In genomic region chr15:66670698-66671580, GRCh38 we compare ENCODE assay signal across 10 cellular contexts. TPM values are rescaled to one million over a fixed set of nuclear protein-coding genes. Genes with fewer than 3 reads are reported as not detected.
DNase-seq lines count a peak whose midpoint lies in the region; ATAC-seq and TF ChIP-seq lines count a peak whose summit lies in the region.
"Had no signal": no experiment of that assay in that cellular context is flagged by ENCODE, and none has a peak within 500 bp of the region (broad histone marks: within the 10 kb centered on the region; RNA-seq: fewer than 3 reads in every experiment).

No MANE protein-coding gene starts in this region.

- no peaks in the 10 kb centered on the region for H4K20me1 ChIP-seq in GM23248 (ENCODE audit: insufficient read depth)

- no peak overlapping the region for H3K4me2 ChIP-seq in GM23248 (ENCODE audit: unreplicated experiment)

- no peaks in the 10 kb centered on the region for H3F3A ChIP-seq in GM23248 (ENCODE audit: insufficient read depth)

- TF ChIP-seq POLR2A in gastroesophageal sphincter (IDR thresholded peaks at IDR 0.05) = no peak

- H3K27ac ChIP-seq in GM23248 = no peak overlapping the region
- H3K27ac ChIP-seq in gastroesophageal sphincter = no peak overlapping the region

- peaks cover 1% of the 10 kb centered on the region for H3K36me3 Mint-ChIP-seq in central memory CD8-positive, alpha-beta T cell (ENCODE audit: insufficient read depth)
- peaks cover 4% of the 10 kb centered on the region for H3K36me3 Mint-ChIP-seq in nephron progenitor cell (ENCODE audit: low read depth)

- H3K27me3 ChIP-seq in GM23248 (replicated peaks; ENCODE audit: insufficient read depth) = no peaks in the 10 kb centered on the region
- H3K27me3 ChIP-seq in gastroesophageal sphincter = peaks cover 5% of the 10 kb centered on the region

- H3K9ac ChIP-seq in GM23248 = no peak overlapping the region

- peak overlapping the region; percentile 73 for H3K27ac Mint-ChIP-seq in central memory CD8-positive, alpha-beta T cell (ENCODE audit: low read depth)
- no peak overlapping the region for H3K27ac Mint-ChIP-seq in nephron progenitor cell

- TF ChIP-seq EP300 in gastroesophageal sphincter (IDR thresholded peaks at IDR 0.05) = no peak

- WGBS in GM23248 (ENCODE audit: low coverage in 1 of 2, low lambda C conversion rate in 2 of 2, missing lambda C conversion rate in 2 of 2), 2 experiments = 50 to 63% methylated on average over 16 to 23 of the region's 23 CpGs
- WGBS in gastroesophageal sphincter (ENCODE audit: low coverage in 1 of 2), 2 donors = 20 to 53% methylated on average over 2 to 4 of the region's 23 CpGs

- H3K9me2 ChIP-seq in GM23248 (ENCODE audit: insufficient read depth) = no peaks in the 10 kb centered on the region

- TF ChIP-seq CTCF in nephron progenitor cell (IDR thresholded peaks at IDR 0.05) (no peak), gastroesophageal sphincter (IDR thresholded peaks at IDR 0.05) (no peak)

- H3K4me1 Mint-ChIP-seq in central memory CD8-positive, alpha-beta T cell = peaks cover 12% of the 10 kb centered on the region
- peaks cover 42% of the 10 kb centered on the region for H3K4me1 Mint-ChIP-seq in nephron progenitor cell

- H3K36me3 ChIP-seq in GM23248 (ENCODE audit: low read depth) (no peaks in the 10 kb centered on the region), gastroesophageal sphincter (no peaks in the 10 kb centered on the region)

- H3K4me3 ChIP-seq in GM23248 (no peak overlapping the region), gastroesophageal sphincter (no peak overlapping the region)

- no peak for ATAC-seq in central memory CD8-positive, alpha-beta T cell (replicated peaks; ENCODE audit: extremely low read depth, poor library complexity, severe bottlenecking)
- no peak for ATAC-seq in gastroesophageal sphincter

- H2AFZ ChIP-seq in GM23248 = no peak overlapping the region

- peak; percentile 19 for DNase-seq in ELR (ENCODE audit: low read depth)
- DNase-seq in NCI-H2196 (lab: John Stamatoyannopoulos, UW; ENCODE audit: unreplicated experiment) = peak; percentile 61
- no peak for DNase-seq in central memory CD8-positive, alpha-beta T cell (ENCODE audit: low spot score in 2 of 2)
- DNase-seq in nephron progenitor cell = peak; percentile 57
- no peak for DNase-seq in hepatic stellate cell (ENCODE audit: low spot score)
- no peak for DNase-seq in GM23248
- no peak for DNase-seq in stimulated activated CD8-positive, alpha-beta memory T cell treated with anti-CD3 and anti-CD28 coated beads, Interleukin-4, amount 100 ng/mL, for 48 hours
- DNase-seq: activated CD4-positive, alpha-beta T cell treated with anti-CD3 and anti-CD28 coated beads, Interleukin-2, amount 50 U/mL, for 1 hour; stimulated activated CD4-positive, alpha-beta T cell treated with anti-CD3 and anti-CD28 coated beads, Interleukin-12 subunit alpha, Interleukin-12 subunit beta, amount 100 ng/mL, for 4 hours had no signal

- H3K4me1 ChIP-seq in GM23248 (ENCODE audit: insufficient read depth) = no peaks in the 10 kb centered on the region
- no peaks in the 10 kb centered on the region for H3K4me1 ChIP-seq in gastroesophageal sphincter

- peaks cover 15% of the 10 kb centered on the region for H3K27me3 Mint-ChIP-seq in central memory CD8-positive, alpha-beta T cell
- peaks cover 3% of the 10 kb centered on the region for H3K27me3 Mint-ChIP-seq in nephron progenitor cell (ENCODE audit: low read depth, poor library complexity)

- H3K79me2 ChIP-seq in GM23248 (ENCODE audit: insufficient read depth) = no peaks in the 10 kb centered on the region

- H3K9me3 ChIP-seq in GM23248 (ENCODE audit: low read depth) (no peaks in the 10 kb centered on the region), gastroesophageal sphincter (peaks cover 0 to 5% (median 0%) of the 10 kb centered on the region in 3 donors)

- in situ Hi-C loops in GM23248 (cut with MboI) = no loop called here

- no peak overlapping the region for H3K4me3 Mint-ChIP-seq in central memory CD8-positive, alpha-beta T cell
- H3K4me3 Mint-ChIP-seq in nephron progenitor cell = no peak overlapping the region

- no peaks in the 10 kb centered on the region for H3K9me3 Mint-ChIP-seq in central memory CD8-positive, alpha-beta T cell
- H3K9me3 Mint-ChIP-seq in nephron progenitor cell = peaks cover 11% of the 10 kb centered on the region

RNA-seq across cellular contexts. Expression of gene SMAD6, which starts 31.1 kb away (rescaled TPM):
- 24.0 and 32.9 TPM in 2 replicates for total RNA-seq in GM23248 (2014; rRNA removed; shearing (Covaris generic))
- 3.5 and 3.6 TPM in 2 replicates for polyA plus RNA-seq in GM23248 (2016; fragmentation: Nextera tagmentation; extraction: Ambion mirVana)
- total RNA-seq in gastroesophageal sphincter = 10 to 100 TPM in 3 of 4 donors, 1 to 10 TPM in 1; 9.9 to 11.2 (median 10.9) TPM

Comparison
In these comparisons a context has a peak if more than half of its experiments do, and no peak if none do; other contexts are left out.
1. DNase-seq: peak in ELR (single experiment), NCI-H2196 (single experiment) and nephron progenitor cell (single experiment); none in central memory CD8-positive, alpha-beta T cell (0 of 2), hepatic stellate cell (single experiment), GM23248 (single experiment) and stimulated activated CD8-positive, alpha-beta memory T cell treated with anti-CD3 and anti-CD28 coated beads, Interleukin-4, amount 100 ng/mL, for 48 hours (single experiment).